ENCODE assay signal across 8 cellular contexts in genomic region chr5:160685695-160686094, GRCh38.
A peak's percentile ranks its signal among the peaks of the same experiment; 100 is the strongest.
DNase-seq lines count a peak whose midpoint lies in the region; ATAC-seq and TF ChIP-seq lines count a peak whose summit lies in the region.

No MANE protein-coding gene starts in this region.

- no peak overlapping the region for H4K5ac ChIP-seq in H9 (ENCODE audit: insufficient read length, low read depth, low read length)

- no peak overlapping the region for H3K4me2 ChIP-seq in H9 (ENCODE audit: insufficient read depth, insufficient read length, low read length)

- H4K91ac ChIP-seq in H9 (ENCODE audit: insufficient read length, low read depth, low read length), result no peak overlapping the region

- peak; percentile 19 for TF ChIP-seq CTCF in GM13976 (IDR thresholded peaks at IDR 0.05; ENCODE audit: borderline replicate concordance, control extremely low read depth, extremely low read depth, insufficient read depth, missing control alignments)
- peak; percentile 76 for TF ChIP-seq CTCF in H9 (conservative IDR thresholded peaks at IDR 0.05)
- peak in 1 of 2 donors; percentile 47 for TF ChIP-seq CTCF in right atrium auricular region (IDR thresholded peaks at IDR 0.05)
- no peak for TF ChIP-seq CTCF in vagina (IDR thresholded peaks at IDR 0.05)

- H2BK120ac ChIP-seq in H9 (ENCODE audit: low read depth, low read length, poor library complexity, severe bottlenecking), result no peak overlapping the region

- H3K36me3 Mint-ChIP-seq in H9 (ENCODE audit: insufficient read depth in 1 of 3, low read depth in 3 of 3), result no peaks in the 10 kb centered on the region
- no peaks in the 10 kb centered on the region for H3K36me3 Mint-ChIP-seq in activated naive CD4-positive, alpha-beta T cell treated with anti-CD3 and anti-CD28 coated beads, Interleukin-2, amount 10 ng/mL, durations not matched to agents 7 days and 5 days

- no peak overlapping the region for H3K9ac ChIP-seq in H9 (ENCODE audit: extremely low read depth, insufficient read length, low read length)

- H2BK20ac ChIP-seq in H9 (ENCODE audit: low read depth, low read length, poor library complexity, severe bottlenecking), result no peak overlapping the region

- peaks cover 0 to 2% of the 10 kb centered on the region in 2 experiments; a peak in 1 of 5 replicates for H3K9me3 Mint-ChIP-seq in H9
- H3K9me3 Mint-ChIP-seq in activated naive CD4-positive, alpha-beta T cell treated with anti-CD3 and anti-CD28 coated beads, Interleukin-2, amount 10 ng/mL, durations not matched to agents 7 days and 5 days, result no peaks in the 10 kb centered on the region

- H3K18ac ChIP-seq in H9 (ENCODE audit: insufficient read length, low read depth, low read length), result no peak overlapping the region

- H3K4me3 ChIP-seq in aorta (ENCODE audit: low read length in 2 of 2) (no peak overlapping the region), right atrium auricular region (no peak overlapping the region), vagina (no peak overlapping the region)

- no peaks in the 10 kb centered on the region for H4K20me1 ChIP-seq in H9 (ENCODE audit: control insufficient read depth, insufficient read depth, insufficient read length)

- no peaks in the 10 kb centered on the region for H3K79me1 ChIP-seq in H9 (ENCODE audit: insufficient read depth, low read depth, low read length, poor library complexity, severe bottlenecking)

- H3K23me2 ChIP-seq in H9 (ENCODE audit: insufficient read length, low read depth, low read length, poor library complexity, severe bottlenecking), result no peaks in the 10 kb centered on the region

- H3K27ac Mint-ChIP-seq in H9, result no peak overlapping the region
- H3K27ac Mint-ChIP-seq in activated naive CD4-positive, alpha-beta T cell treated with anti-CD3 and anti-CD28 coated beads, Interleukin-2, amount 10 ng/mL, durations not matched to agents 7 days and 5 days, result no peak overlapping the region

- no peak overlapping the region for H2BK15ac ChIP-seq in H9 (ENCODE audit: low read depth, low read length)

- no peak overlapping the region for H3K23ac ChIP-seq in H9 (ENCODE audit: insufficient read length, low read depth, low read length)

- intact Hi-C loops in aorta (cut with DNase I) (no loop called here), vagina (cut with DNase I) (no loop called here)

- no peak for ATAC-seq in aorta (ENCODE audit: low FRiP score)

- H3K79me2 ChIP-seq in H9 (ENCODE audit: insufficient read depth, low read length), result no peaks in the 10 kb centered on the region

- H2BK5ac ChIP-seq in H9 (ENCODE audit: insufficient read length, low read length), result no peak overlapping the region

- H3K27me3 Mint-ChIP-seq in H9 (ENCODE audit: low read depth), result no peaks in the 10 kb centered on the region
- no peaks in the 10 kb centered on the region for H3K27me3 Mint-ChIP-seq in activated naive CD4-positive, alpha-beta T cell treated with anti-CD3 and anti-CD28 coated beads, Interleukin-2, amount 10 ng/mL, durations not matched to agents 7 days and 5 days

- DNase-seq in GM13976 (ENCODE audit: low spot score) (peak; percentile 43), H9 (no peak), MV-4-11 (lab: John Stamatoyannopoulos, UW) (peak; percentile 53), kidney tubule cell (ENCODE audit: low spot score) (peak; percentile 12), aorta (no peak), right atrium auricular region (ENCODE audit: low spot score) (no peak), vagina (ENCODE audit: extremely low spot score in 2 of 2) (no peak)
- DNase-seq in activated naive CD4-positive, alpha-beta T cell treated with anti-CD3 and anti-CD28 coated beads, Interleukin-2, amount 10 ng/mL, durations not matched to agents 7 days and 5 days, result no peak

- in situ Hi-C loops in GM13976 (cut with MboI; ENCODE audit: low sequenced_read_pairs, unreplicated experiment), result no loop called here

- H2BK12ac ChIP-seq in H9 (ENCODE audit: insufficient read length, low read depth, low read length), result no peak overlapping the region

- H3K56ac ChIP-seq in H9 (ENCODE audit: insufficient read length, low read depth, low read length), result no peak overlapping the region

- H2AFZ ChIP-seq in H9 (ENCODE audit: low read length), result no peak overlapping the region

- no peak overlapping the region for H3K27ac ChIP-seq in H9 (ENCODE audit: insufficient read length, low read depth, low read length)
- no peak overlapping the region for H3K27ac ChIP-seq in aorta (ENCODE audit: low read depth in 1 of 2, low read length in 2 of 2)
- H3K27ac ChIP-seq in right atrium auricular region, result no peak overlapping the region
- H3K27ac ChIP-seq in vagina, result no peak overlapping the region

- H3K14ac ChIP-seq in H9 (ENCODE audit: insufficient read depth, low read length), result no peak overlapping the region

- H3K4ac ChIP-seq in H9 (ENCODE audit: low read depth, low read length), result no peak overlapping the region

- H3K9me3 ChIP-seq in H9 (ENCODE audit: control insufficient read depth, low read depth, low read length), result no peaks in the 10 kb centered on the region
- peaks cover 6% of the 10 kb centered on the region for H3K9me3 ChIP-seq in aorta (ENCODE audit: control insufficient read depth, low read length)
- no peaks in the 10 kb centered on the region for H3K9me3 ChIP-seq in right atrium auricular region
- no peaks in the 10 kb centered on the region for H3K9me3 ChIP-seq in vagina

- WGBS in H9 (ENCODE audit: extremely low coverage, insufficient read length, low lambda C conversion rate), result no CpG with 5 or more reads among the region's 6 CpGs
- 36 to 37% methylated on average over 6 of the region's 6 CpGs for WGBS in aorta, 2 donors

- H4K8ac ChIP-seq in H9 (replicated peaks; ENCODE audit: insufficient read length, low read depth, low read length), result no peak overlapping the region

- TF ChIP-seq POLR2A in vagina (IDR thresholded peaks at IDR 0.05), result no peak

- CTCF ChIA-PET in activated naive CD4-positive, alpha-beta T cell treated with anti-CD3 and anti-CD28 coated beads, Interleukin-2, amount 10 ng/mL, durations not matched to agents 7 days and 5 days (lab: Charles Lee), result no interaction called here

- H3T11ph ChIP-seq in H9 (ENCODE audit: low read length), result no peak overlapping the region

- H3K4me3 Mint-ChIP-seq in H9, result no peak overlapping the region
- H3K4me3 Mint-ChIP-seq in activated naive CD4-positive, alpha-beta T cell treated with anti-CD3 and anti-CD28 coated beads, Interleukin-2, amount 10 ng/mL, durations not matched to agents 7 days and 5 days, result no peak overlapping the region

- H3K36me3 ChIP-seq in aorta (ENCODE audit: control insufficient read depth in 1 of 2, insufficient read depth in 2 of 2, low read length in 1 of 2) (no peaks in the 10 kb centered on the region), right atrium auricular region (no peaks in the 10 kb centered on the region), vagina (no peaks in the 10 kb centered on the region)

- no peaks in the 10 kb centered on the region for H3K27me3 ChIP-seq in H9 (ENCODE audit: insufficient read depth, low read length)
- peaks cover 0 to 1% of the 10 kb centered on the region in 2 donors for H3K27me3 ChIP-seq in aorta (ENCODE audit: control insufficient read depth in 1 of 2, insufficient read depth in 2 of 2, low read length in 1 of 2)
- no peaks in the 10 kb centered on the region for H3K27me3 ChIP-seq in right atrium auricular region
- no peaks in the 10 kb centered on the region for H3K27me3 ChIP-seq in vagina

- no peaks in the 10 kb centered on the region for H3K4me1 ChIP-seq in H9 (ENCODE audit: insufficient read depth, low read length)
- H3K4me1 ChIP-seq in aorta (ENCODE audit: control insufficient read depth in 1 of 2, insufficient read depth in 2 of 2, low read length in 2 of 2), result no peaks in the 10 kb centered on the region
- H3K4me1 ChIP-seq in right atrium auricular region, result no peaks in the 10 kb centered on the region
- H3K4me1 ChIP-seq in vagina, result no peaks in the 10 kb centered on the region

- H3K4me1 Mint-ChIP-seq in H9, result peaks cover 8 to 14% of the 10 kb centered on the region in 2 experiments
- no peaks in the 10 kb centered on the region for H3K4me1 Mint-ChIP-seq in activated naive CD4-positive, alpha-beta T cell treated with anti-CD3 and anti-CD28 coated beads, Interleukin-2, amount 10 ng/mL, durations not matched to agents 7 days and 5 days

- no peak overlapping the region for H2AK5ac ChIP-seq in H9 (ENCODE audit: insufficient read length, low read length)

Comparison
In these comparisons a context has a peak if more than half of its experiments do, and no peak if none do; other contexts are left out.
1. DNase-seq: peak in GM13976 (single experiment), MV-4-11 (single experiment) and kidney tubule cell (single experiment); none in H9 (single experiment), aorta (0 of 2), activated naive CD4-positive, alpha-beta T cell treated with anti-CD3 and anti-CD28 coated beads, Interleukin-2, amount 10 ng/mL, durations not matched to agents 7 days and 5 days (single experiment), right atrium auricular region (single experiment) and vagina (0 of 2).
2. CTCF ChIP-seq: peak in GM13976 (single experiment) and H9 (single experiment); none in vagina (0 of 3).